8 cellular contexts compared by ENCODE assay signal in the genomic region with DNA sequence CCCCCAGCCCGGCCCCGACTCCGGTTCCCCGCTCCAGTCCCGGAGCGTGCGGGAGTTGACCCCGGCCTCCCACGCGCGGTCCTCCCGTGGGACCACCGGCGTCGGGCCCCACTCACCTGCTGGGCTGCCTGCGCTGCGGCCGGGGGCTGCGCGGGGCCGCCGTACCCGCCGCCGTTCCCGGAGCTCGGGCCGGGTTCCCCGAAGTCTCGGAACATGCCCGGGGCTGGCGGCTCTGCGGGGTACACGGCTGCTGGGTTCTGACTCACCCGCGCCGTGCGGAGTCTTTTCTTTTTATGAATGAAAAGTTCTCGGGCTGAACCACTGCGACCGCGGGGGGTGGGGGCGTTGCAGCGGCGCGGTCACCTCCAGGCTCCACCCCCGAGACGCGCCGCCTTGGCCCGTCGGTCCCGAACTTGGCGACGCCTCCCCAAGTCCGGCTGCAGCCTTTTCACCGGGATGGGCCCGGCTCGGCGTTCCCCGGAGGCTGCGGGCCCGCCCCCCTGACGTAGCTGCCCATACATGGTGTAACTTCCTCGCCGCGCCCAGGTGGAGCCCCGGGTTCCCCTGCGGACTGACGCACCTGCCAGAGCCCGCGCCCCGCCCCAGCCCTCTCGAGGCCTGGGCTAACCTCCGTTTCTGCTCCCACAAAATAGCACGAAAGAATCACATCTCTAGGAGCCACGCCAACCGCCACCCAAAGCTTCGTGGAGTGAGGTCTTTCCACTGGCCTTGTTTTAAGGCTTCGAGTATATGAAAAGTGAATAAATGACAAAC. TPM values are rescaled to one million over a fixed set of nuclear protein-coding genes. Genes with fewer than 3 reads are reported as not detected.
DNase-seq lines count a peak whose midpoint lies in the region; TF ChIP-seq lines count a peak whose summit lies in the region.

A gene (minus strand): TSS at position 264 of the 774 bp plus-strand sequence. CDS start 49 bp downstream, at position 215.

- H2AFZ ChIP-seq in GM23248: no peak within 1 kb of the TSS

- H3K9me2 ChIP-seq in GM23248 (ENCODE audit: insufficient read depth): no peaks in the 10 kb centered on the region

- in situ Hi-C loops in G401 (cut with HindIII; ENCODE audit: low sequenced_read_pairs) (no loop called here), GM23248 (cut with MboI) (no loop called here)

- peaks cover 54% of the 10 kb centered on the region for H3K4me1 ChIP-seq in GM23248 (ENCODE audit: insufficient read depth)
- peaks cover 7 to 20% of the 10 kb centered on the region in 2 donors for H3K4me1 ChIP-seq in ascending aorta

- peaks cover 62% of the 10 kb centered on the region for H3F3A ChIP-seq in GM23248 (ENCODE audit: insufficient read depth)

- 4 to 6% methylated on average over 53 to 72 of the region's 80 CpGs for WGBS in GM23248 (ENCODE audit: low coverage in 1 of 2, low lambda C conversion rate in 2 of 2, missing lambda C conversion rate in 2 of 2), 2 experiments

- H3K36me3 ChIP-seq in GM23248 (ENCODE audit: low read depth): peaks cover 27% of the 10 kb centered on the region; the same call in 1 of the 2 replicates
- no peaks in the 10 kb centered on the region for H3K36me3 ChIP-seq in ascending aorta

- TF ChIP-seq CTCF in LNCaP clone FGC (IDR thresholded peaks at IDR 0.05; ENCODE audit: control insufficient read depth, extremely low read depth, insufficient read depth) (no peak), ascending aorta (IDR thresholded peaks at IDR 0.05) (no peak)

- peak within 1 kb of the TSS; percentile 99 for H3K27ac ChIP-seq in GM23248
- H3K27ac ChIP-seq in ascending aorta: peak within 1 kb of the TSS; percentile 84 to 85

- peaks cover 62% of the 10 kb centered on the region for H3K79me2 ChIP-seq in GM23248 (ENCODE audit: insufficient read depth)

- intact Hi-C loops in ascending aorta (cut with DNase I): loop anchor here (1.0 kb wide), 3 partner anchors 10 to 19 kb away; a partner anchor contains a TSS

- peak; percentile 77 for DNase-seq in G401 (ENCODE audit: low spot score)
- DNase-seq in GM23248: peak; percentile 98
- peak; percentile 60 for DNase-seq in LNCaP clone FGC (ENCODE audit: low read depth)
- peak; percentile 97 for DNase-seq in T-helper 22 cell (ENCODE audit: low read depth)
- peak; percentile 80 to 96 for DNase-seq in ascending aorta (ENCODE audit: low spot score in 2 of 2)
- DNase-seq in hepatic stellate cell (ENCODE audit: low spot score): peak; percentile 93
- DNase-seq in retina: peak; percentile 64
- no peak for DNase-seq in NK-92 treated with Interleukin-12 subunit alpha and Interleukin-12 subunit beta, amount 100 ng/mL, for 24 hours (lab: John Stamatoyannopoulos, UW)

- peak within 1 kb of the TSS; percentile 100 for H3K4me2 ChIP-seq in GM23248 (ENCODE audit: unreplicated experiment)

- no peaks in the 10 kb centered on the region for H3K9me3 ChIP-seq in GM23248 (ENCODE audit: low read depth)
- H3K9me3 ChIP-seq in ascending aorta: no peaks in the 10 kb centered on the region

- H3K4me3 ChIP-seq in GM23248 (peak within 1 kb of the TSS; percentile 95), LNCaP clone FGC (ENCODE audit: low read depth, low read length) (peak within 1 kb of the TSS; percentile 46), ascending aorta (peak within 1 kb of the TSS; percentile 70 to 80)

- peak within 1 kb of the TSS; percentile 99 for H3K9ac ChIP-seq in GM23248

- H4K20me1 ChIP-seq in GM23248 (ENCODE audit: insufficient read depth): peaks cover 7% of the 10 kb centered on the region; the same call in 1 of the 2 replicates

- H3K27me3 ChIP-seq in GM23248 (replicated peaks; ENCODE audit: insufficient read depth): no peaks in the 10 kb centered on the region
- no peaks in the 10 kb centered on the region for H3K27me3 ChIP-seq in ascending aorta

RNA-seq across cellular contexts. Expression of the gene that starts here (rescaled TPM):
- total RNA-seq in G401 (2014; rRNA removed; shearing (Covaris generic)): 23.6 and 30.8 TPM in 2 replicates
- total RNA-seq in GM23248 (2014; rRNA removed; shearing (Covaris generic)): 80.6 and 88.9 TPM in 2 replicates
- 104 and 105 TPM in 2 replicates for polyA plus RNA-seq in GM23248 (2016; fragmentation: Nextera tagmentation; extraction: Ambion mirVana)
- 123 TPM for total RNA-seq in ascending aorta
